In genomic region chr1:81899214-81899613, GRCh38 we compare ENCODE assay signal across 7 cellular contexts.
"Had no signal": no experiment of that assay in that cellular context is flagged by ENCODE, and none has a peak within 500 bp of the region (broad histone marks: within the 10 kb centered on the region; RNA-seq: fewer than 3 reads in every experiment).

No MANE protein-coding gene starts in this region.

- H3K4me1 Mint-ChIP-seq: IgD-negative memory B cell had no signal

- H3K27me3 Mint-ChIP-seq: IgD-negative memory B cell had no signal

- DNase-seq: H9, HCEC 1CT, HFFc6, KBM-7 had no signal

- H3K36me3 Mint-ChIP-seq: IgD-negative memory B cell had no signal

- H3K4me3 Mint-ChIP-seq: GM23338, H9, HFFc6, IgD-negative memory B cell had no signal

- H3K9me3 Mint-ChIP-seq: GM23338, H9, IgD-negative memory B cell had no signal

- H3K27ac Mint-ChIP-seq: GM23338, HFFc6, IgD-negative memory B cell had no signal

- ATAC-seq: GM23338, HepG2 had no signal
